ENCODE assay signal across 12 cellular contexts in the genomic region with DNA sequence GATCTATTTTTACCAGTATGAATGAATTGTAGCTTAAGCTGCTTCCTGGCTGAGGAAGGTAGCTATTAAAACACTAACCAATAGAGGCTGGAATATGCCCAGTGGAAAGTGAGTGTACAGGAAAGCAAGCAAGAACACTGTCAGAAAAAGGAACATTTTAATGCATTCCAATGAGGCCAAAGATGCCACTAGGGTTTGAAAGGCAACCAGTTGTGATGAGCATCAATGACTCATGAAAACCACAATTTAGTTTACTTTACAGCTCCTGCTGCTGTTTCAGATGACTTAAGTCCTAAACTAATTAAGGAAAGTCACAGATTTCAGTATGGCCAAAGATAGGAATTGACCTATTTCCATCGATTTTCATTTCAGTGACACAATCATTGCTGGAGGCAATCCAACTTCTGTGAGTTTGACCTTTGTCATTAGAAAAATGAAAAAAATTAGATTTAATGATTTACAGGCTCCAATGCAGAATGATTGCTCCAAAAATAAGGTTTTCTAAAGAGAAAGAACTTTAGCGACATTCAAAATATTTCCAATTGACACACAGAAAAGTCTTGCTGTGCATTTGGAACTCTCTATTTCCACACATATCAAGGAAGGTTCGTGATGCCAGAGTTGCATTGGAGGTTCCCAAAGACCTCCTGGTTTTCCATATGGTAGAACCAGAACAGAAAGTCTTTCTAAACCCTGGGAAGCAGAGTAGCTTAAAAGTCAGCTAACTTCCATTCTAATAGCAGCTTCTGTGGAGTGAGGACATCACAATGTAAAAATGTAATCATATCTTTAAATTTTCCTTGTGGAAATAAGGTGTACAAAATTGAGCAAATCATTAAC.
DNase-seq lines count a peak whose midpoint lies in the region; ATAC-seq and TF ChIP-seq lines count a peak whose summit lies in the region.
"Had no signal": no experiment of that assay in that cellular context is flagged by ENCODE, and none has a peak within 500 bp of the region (broad histone marks: within the 10 kb centered on the region; RNA-seq: fewer than 3 reads in every experiment).

No MANE protein-coding gene starts in this region.

- WGBS in testis, 2 donors = 58 to 76% methylated on average over 3 of the region's 3 CpGs

- H3K4me1 ChIP-seq in testis = no peaks in the 10 kb centered on the region

- H3K36me3 Mint-ChIP-seq in activated CD4-positive, alpha-beta T cell treated with anti-CD3 and anti-CD28 coated beads, Interleukin-2, amount 10 ng/mL, durations not matched to agents 24 days and 14 days (ENCODE audit: low read depth) = no peaks in the 10 kb centered on the region

- intact Hi-C loops in sciatic nerve (cut with DNase I) (no loop called here), testis (cut with DNase I; ENCODE audit: low total_unique reads) (no loop called here)
- intact Hi-C loops in activated CD4-positive, alpha-beta T cell treated with anti-CD3 and anti-CD28 coated beads, Interleukin-2, amount 10 ng/mL, durations not matched to agents 24 days and 14 days (cut with micrococcal nuclease) = no loop called here

- peak overlapping the region; percentile 27 for H3K27ac ChIP-seq in epithelial cell of prostate
- H3K27ac ChIP-seq in testis = no peak overlapping the region
- H3K27ac ChIP-seq: heart right ventricle, upper lobe of left lung had no signal

- no peaks in the 10 kb centered on the region for H3K9me3 Mint-ChIP-seq in activated CD4-positive, alpha-beta T cell treated with anti-CD3 and anti-CD28 coated beads, Interleukin-2, amount 10 ng/mL, durations not matched to agents 24 days and 14 days

- no peak overlapping the region for H3K27ac Mint-ChIP-seq in activated CD4-positive, alpha-beta T cell treated with anti-CD3 and anti-CD28 coated beads, Interleukin-2, amount 10 ng/mL, durations not matched to agents 24 days and 14 days

- ATAC-seq in sciatic nerve (peak; percentile 71), GM21825 (IDR thresholded peaks at IDR 0.05; ENCODE audit: unreplicated experiment) (no peak), GM18520 (IDR thresholded peaks at IDR 0.05; ENCODE audit: unreplicated experiment) (no peak)

- no peaks in the 10 kb centered on the region for H3K27me3 ChIP-seq in testis
- H3K27me3 ChIP-seq: heart right ventricle, sigmoid colon, upper lobe of left lung had no signal

- H3K36me3 ChIP-seq in testis (ENCODE audit: low read depth, missing control alignments) = no peaks in the 10 kb centered on the region
- H3K36me3 ChIP-seq: heart right ventricle, sigmoid colon, upper lobe of left lung had no signal

- peaks cover 18% of the 10 kb centered on the region for H3K27me3 Mint-ChIP-seq in activated CD4-positive, alpha-beta T cell treated with anti-CD3 and anti-CD28 coated beads, Interleukin-2, amount 10 ng/mL, durations not matched to agents 24 days and 14 days

- peak; percentile 17 for DNase-seq in GM12865 (ENCODE audit: low read depth)
- DNase-seq in epithelial cell of prostate (ENCODE audit: low read depth, low spot score) = peak; percentile 69
- DNase-seq in sciatic nerve (ENCODE audit: low spot score) = no peak
- DNase-seq in testis = no peak
- no peak for DNase-seq in activated CD4-positive, alpha-beta T cell treated with anti-CD3 and anti-CD28 coated beads, Interleukin-2, amount 10 ng/mL, durations not matched to agents 24 days and 14 days
- DNase-seq: activated T-cell treated with anti-CD3 and anti-CD28 coated beads, Interleukin-2, amount 50 U/mL, for 1 hour; heart right ventricle; sigmoid colon; upper lobe of left lung had no signal

- no peak overlapping the region for H3K4me3 ChIP-seq in GM12865 (ENCODE audit: low read depth, low read length)
- no peak overlapping the region for H3K4me3 ChIP-seq in testis
- H3K4me3 ChIP-seq: heart right ventricle, sigmoid colon, upper lobe of left lung had no signal

- no peak for TF ChIP-seq POLR2A in testis (IDR thresholded peaks at IDR 0.05)

- H3K4me3 Mint-ChIP-seq in activated CD4-positive, alpha-beta T cell treated with anti-CD3 and anti-CD28 coated beads, Interleukin-2, amount 10 ng/mL, durations not matched to agents 24 days and 14 days = no peak overlapping the region

- no peaks in the 10 kb centered on the region for H3K9me3 ChIP-seq in testis
- H3K9me3 ChIP-seq: heart right ventricle, sigmoid colon, upper lobe of left lung had no signal

- H3K4me1 Mint-ChIP-seq in activated CD4-positive, alpha-beta T cell treated with anti-CD3 and anti-CD28 coated beads, Interleukin-2, amount 10 ng/mL, durations not matched to agents 24 days and 14 days = no peaks in the 10 kb centered on the region

- TF ChIP-seq CTCF in GM12865 (IDR thresholded peaks at IDR 0.05; ENCODE audit: insufficient read depth, low read depth, low read length, missing control alignments) (no peak), testis (IDR thresholded peaks at IDR 0.05) (no peak)

TF ChIP-seq in PFSK-1, 5 proteins besides CTCF, POLR2A, EP300 and RAD21:
- TF ChIP-seq TAF1 (IDR thresholded peaks at IDR 0.05; ENCODE audit: borderline replicate concordance, insufficient read depth, low read length) = no peak
- 0 out of 4 replicates have a peak, but pooled peaks of 1 of the 2 experiments have one; percentile 19 for TF ChIP-seq REST (IDR thresholded peaks at IDR 0.05; ENCODE audit: insufficient read depth in 1 of 2, low read depth in 2 of 2, low read length in 2 of 2)
- 0 out of 2 replicates have a peak, but pooled peaks have one; percentile 27 for TF ChIP-seq POLR2AphosphoS5 (IDR thresholded peaks at IDR 0.05; ENCODE audit: low read depth, low read length)

Comparison
In these comparisons a context has a peak if more than half of its experiments do, and no peak if none do; other contexts are left out.
1. DNase-seq: peak in GM12865 (single experiment) and epithelial cell of prostate (single experiment); none in sciatic nerve (single experiment), testis (single experiment) and activated CD4-positive, alpha-beta T cell treated with anti-CD3 and anti-CD28 coated beads, Interleukin-2, amount 10 ng/mL, durations not matched to agents 24 days and 14 days (single experiment).